Comparison of ENCODE assay signal across 16 cellular contexts in the genomic region with DNA sequence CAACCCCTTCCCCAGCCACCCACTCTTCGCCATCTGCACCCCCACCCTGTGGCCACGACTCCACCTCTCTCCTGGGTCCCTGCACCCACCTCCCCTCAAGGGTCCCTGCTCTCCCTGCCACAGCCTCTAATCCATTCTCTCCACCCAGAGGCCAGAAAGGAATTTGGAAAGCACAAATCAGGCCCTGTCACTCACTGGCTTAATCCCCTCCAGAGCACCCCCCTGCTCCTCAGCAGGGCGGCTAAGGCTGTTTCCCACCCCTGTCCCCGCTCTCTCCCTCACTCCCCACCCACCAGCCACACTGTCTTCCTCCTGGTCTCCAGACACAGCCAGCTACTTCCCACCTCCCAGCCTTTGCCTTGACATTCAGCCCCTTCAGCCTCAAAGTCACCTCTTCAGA.
DNase-seq lines count a peak whose midpoint lies in the region; ATAC-seq and TF ChIP-seq lines count a peak whose summit lies in the region.
"Had no signal": no experiment of that assay in that cellular context is flagged by ENCODE, and none has a peak within 500 bp of the region (broad histone marks: within the 10 kb centered on the region; RNA-seq: fewer than 3 reads in every experiment).

No MANE protein-coding gene starts in this region.

- TF ChIP-seq CTCF in brain (conservative IDR thresholded peaks at IDR 0.05) = no peak
- no peak for TF ChIP-seq CTCF in neural progenitor cell (IDR thresholded peaks at IDR 0.05)
- no peak for TF ChIP-seq CTCF in foreskin fibroblast (IDR thresholded peaks at IDR 0.05; ENCODE audit: low read depth, low read length)

- H3K9me3 ChIP-seq in neural progenitor cell (ENCODE audit: low read depth) = no peaks in the 10 kb centered on the region
- H3K9me3 ChIP-seq: BE2C had no signal

- H3K4me1 ChIP-seq in neural progenitor cell = peaks cover 14% of the 10 kb centered on the region
- H3K4me1 ChIP-seq: BE2C had no signal

- peak overlapping the region; percentile 13 for H3K4me2 ChIP-seq in neural progenitor cell

- H3F3A ChIP-seq in neural progenitor cell (ENCODE audit: low read depth) = peaks cover 15% of the 10 kb centered on the region

- H3K27me3 ChIP-seq in neural progenitor cell = no peaks in the 10 kb centered on the region
- H3K27me3 ChIP-seq: BE2C had no signal

- H3K4me1 Mint-ChIP-seq in brain (peaks cover 19% of the 10 kb centered on the region), neural progenitor cell (peaks cover 8% of the 10 kb centered on the region)
- H3K4me1 Mint-ChIP-seq: CD4-positive, CD25-positive, alpha-beta regulatory T cell; CD8-positive, alpha-beta memory T cell had no signal

- peak overlapping the region in 1 of 5 experiments; percentile 38 for H3K4me3 Mint-ChIP-seq in brain
- H3K4me3 Mint-ChIP-seq in neural progenitor cell = no peak overlapping the region
- H3K4me3 Mint-ChIP-seq: CD4-positive, CD25-positive, alpha-beta regulatory T cell; CD8-positive, alpha-beta memory T cell; HFFc6 had no signal

- no peak overlapping the region for H3K27ac ChIP-seq in neural progenitor cell
- H3K27ac ChIP-seq: GM23248 had no signal

- ATAC-seq in GM18909 (IDR thresholded peaks at IDR 0.05; ENCODE audit: poor library complexity, unreplicated experiment) = no peak
- ATAC-seq: HCT116 had no signal

- no peaks in the 10 kb centered on the region for H4K20me1 ChIP-seq in neural progenitor cell (ENCODE audit: low read depth)

- no peak overlapping the region for H2AFZ ChIP-seq in neural progenitor cell (replicated peaks)
- H2AFZ ChIP-seq: GM23248 had no signal

- H3K9me3 Mint-ChIP-seq in brain = peaks cover 6 to 30% (median 12%) of the 10 kb centered on the region in 5 experiments
- H3K9me3 Mint-ChIP-seq in neural progenitor cell = peaks cover 18% of the 10 kb centered on the region

- H3K36me3 ChIP-seq in neural progenitor cell = no peaks in the 10 kb centered on the region
- H3K36me3 ChIP-seq: BE2C had no signal

- DNase-seq in NCI-H82 (lab: John Stamatoyannopoulos, UW) = peak; percentile 80
- DNase-seq in neural progenitor cell (ENCODE audit: low spot score) = peak; percentile 64
- no peak for DNase-seq in activated T-cell treated with anti-CD3 and anti-CD28 coated beads for 4 hours
- no peak for DNase-seq in hypothalamus (lab: John Stamatoyannopoulos, UW)
- DNase-seq in foreskin fibroblast = no peak
- DNase-seq: ACHN; BE2C; C1 segment of cervical spinal cord; CD4-positive, CD25-positive, alpha-beta regulatory T cell; CD8-positive, alpha-beta memory T cell; COR-L47; GM23248; HFFc6 had no signal

- no peak overlapping the region for H3K9ac ChIP-seq in neural progenitor cell
- H3K9ac ChIP-seq: GM23248 had no signal

- no peak overlapping the region for H3K4me3 ChIP-seq in neural progenitor cell
- H3K4me3 ChIP-seq in foreskin fibroblast (ENCODE audit: low read depth in 1 of 2, low read length in 2 of 2) = no peak overlapping the region
- H3K4me3 ChIP-seq: GM23248 had no signal

- H3K27me3 Mint-ChIP-seq in brain (peaks cover 11% of the 10 kb centered on the region), neural progenitor cell (ENCODE audit: insufficient read depth, low read depth) (peaks cover 22% of the 10 kb centered on the region)
- H3K27me3 Mint-ChIP-seq: CD4-positive, CD25-positive, alpha-beta regulatory T cell had no signal

- H3K36me3 Mint-ChIP-seq in brain (peaks cover 51% of the 10 kb centered on the region), neural progenitor cell (no peaks in the 10 kb centered on the region)
- H3K36me3 Mint-ChIP-seq: CD4-positive, CD25-positive, alpha-beta regulatory T cell; CD8-positive, alpha-beta memory T cell had no signal

- H3K79me2 ChIP-seq in neural progenitor cell (ENCODE audit: low read depth) = no peaks in the 10 kb centered on the region

- H3K27ac Mint-ChIP-seq in brain (peak overlapping the region in 3 of 5 experiments; percentile 53 to 98 (median 89)), neural progenitor cell (peak overlapping the region; percentile 15)
- H3K27ac Mint-ChIP-seq: CD4-positive, CD25-positive, alpha-beta regulatory T cell; CD8-positive, alpha-beta memory T cell; HFFc6 had no signal

Comparison
In these comparisons a context has a peak if more than half of its experiments do, and no peak if none do; other contexts are left out.
1. DNase-seq: peak in NCI-H82 (single experiment) and neural progenitor cell (single experiment); none in activated T-cell treated with anti-CD3 and anti-CD28 coated beads for 4 hours (single experiment), hypothalamus (0 of 51) and foreskin fibroblast (0 of 2).